9 cellular contexts compared by ENCODE assay signal in the genomic region with DNA sequence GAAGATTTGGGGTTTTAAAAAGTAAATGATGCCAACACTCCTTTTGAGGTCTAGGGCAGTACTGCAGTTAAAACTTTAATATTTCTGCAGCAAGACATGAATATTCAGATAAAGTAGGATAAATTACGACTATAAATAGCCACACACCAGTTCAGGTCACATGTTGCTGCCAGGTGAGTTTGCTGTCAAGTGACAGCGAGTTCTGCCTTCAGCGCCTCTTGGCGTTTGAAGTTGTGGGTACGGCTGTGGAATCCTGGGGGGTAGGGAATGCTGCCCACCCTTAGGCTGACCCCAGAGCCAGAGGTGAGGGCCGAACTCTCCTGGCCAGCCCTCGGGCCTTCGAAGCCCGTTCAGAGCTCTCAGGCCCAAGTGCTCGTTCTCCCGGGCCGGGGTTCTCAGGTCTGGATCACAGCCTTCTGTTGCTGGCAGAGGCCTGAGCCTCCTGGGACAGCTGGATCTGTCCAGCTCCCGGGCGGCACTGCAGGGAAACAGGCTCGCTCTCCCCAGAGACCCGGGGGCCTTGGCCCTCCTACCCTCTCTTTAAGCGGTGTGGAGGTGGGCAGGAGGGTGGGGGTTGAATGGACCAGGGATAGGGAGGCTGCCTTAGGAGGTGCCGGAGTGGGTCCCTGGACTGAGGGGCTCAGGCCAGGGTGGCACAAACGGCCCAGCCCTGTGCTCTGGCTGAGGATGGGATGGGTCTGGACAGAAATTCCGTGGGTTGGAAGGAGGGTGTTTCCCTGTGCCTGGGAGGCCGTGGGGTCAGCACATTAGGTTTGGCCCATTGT. TPM values are rescaled to one million over a fixed set of nuclear protein-coding genes. Genes with fewer than 3 reads are reported as not detected.
DNase-seq lines count a peak whose midpoint lies in the region; ATAC-seq and TF ChIP-seq lines count a peak whose summit lies in the region.
"Had no signal": no experiment of that assay in that cellular context is flagged by ENCODE, and none has a peak within 500 bp of the region (broad histone marks: within the 10 kb centered on the region; RNA-seq: fewer than 3 reads in every experiment).

No MANE protein-coding gene starts in this region.

- peaks cover 82% of the 10 kb centered on the region for H3K79me2 ChIP-seq in hepatocyte

- H3K9me3 ChIP-seq in hepatocyte (ENCODE audit: low read depth) (no peaks in the 10 kb centered on the region), skeletal muscle satellite cell (replicated peaks; ENCODE audit: low read length) (no peaks in the 10 kb centered on the region)

- H3K27me3 ChIP-seq in H7 (ENCODE audit: control insufficient read depth, insufficient read depth, low read length) (no peaks in the 10 kb centered on the region; the same call in 1 of the 2 replicates), brain microvascular endothelial cell (replicated peaks) (no peaks in the 10 kb centered on the region), hepatocyte (no peaks in the 10 kb centered on the region), skeletal muscle satellite cell (ENCODE audit: control insufficient read depth, insufficient read depth, low read length) (no peaks in the 10 kb centered on the region)

- peak overlapping the region; percentile 96 for H3K4me2 ChIP-seq in hepatocyte
- peak overlapping the region; percentile 94 for H3K4me2 ChIP-seq in skeletal muscle satellite cell (ENCODE audit: low read length)

- H3K4me3 ChIP-seq in H7 (ENCODE audit: insufficient read depth, low read depth, low read length) (no peak overlapping the region), brain microvascular endothelial cell (ENCODE audit: low read depth, low read length) (no peak overlapping the region), hepatocyte (no peak overlapping the region), skeletal muscle satellite cell (ENCODE audit: low read length) (peak overlapping the region; percentile 87)

- H3K4me1 ChIP-seq in hepatocyte (ENCODE audit: insufficient read depth), result peaks cover 37% of the 10 kb centered on the region
- H3K4me1 ChIP-seq in skeletal muscle satellite cell (ENCODE audit: control insufficient read depth, insufficient read depth, low read length), result peaks cover 51% of the 10 kb centered on the region

- 84% methylated on average over 21 of the region's 21 CpGs for WGBS in hepatocyte (ENCODE audit: low lambda C conversion rate, missing lambda C conversion rate)

- TF ChIP-seq CTCF in brain microvascular endothelial cell (IDR thresholded peaks at IDR 0.05; ENCODE audit: low read depth, low read length, missing control alignments), result no peak
- no peak for TF ChIP-seq CTCF in hepatocyte (IDR thresholded peaks at IDR 0.05; ENCODE audit: poor library complexity)

- H3K27ac ChIP-seq in brain microvascular endothelial cell, result peak overlapping the region; percentile 40
- H3K27ac ChIP-seq in hepatocyte, result peak overlapping the region; percentile 95

- DNase-seq in H7 (peak; percentile 64), brain microvascular endothelial cell (no peak), hepatocyte (ENCODE audit: low spot score) (peak; percentile 8), RKO (ENCODE audit: low spot score) (no peak), AG08396 (ENCODE audit: low spot score) (no peak)
- DNase-seq: activated T-cell treated with anti-CD3 and anti-CD28 coated beads, Interleukin-2, amount 50 U/mL, for 1 hour had no signal

- peak overlapping the region; percentile 94 for H3K9ac ChIP-seq in skeletal muscle satellite cell (ENCODE audit: low read depth, low read length)

- no peaks in the 10 kb centered on the region; the same call in 1 of the 2 replicates for H3K36me3 ChIP-seq in H7 (replicated peaks; ENCODE audit: control insufficient read depth, insufficient read depth, low read length)
- H3K36me3 ChIP-seq in brain microvascular endothelial cell (replicated peaks), result peaks cover 46% of the 10 kb centered on the region
- H3K36me3 ChIP-seq in hepatocyte (replicated peaks; ENCODE audit: insufficient read depth, low read depth), result no peaks in the 10 kb centered on the region
- peaks cover 78% of the 10 kb centered on the region for H3K36me3 ChIP-seq in skeletal muscle satellite cell (ENCODE audit: insufficient read depth, low read length)

- H2AFZ ChIP-seq in hepatocyte, result no peak overlapping the region

- in situ Hi-C loops in brain microvascular endothelial cell (cut with HindIII; ENCODE audit: low pct_ligation_motif_present, low sequenced_read_pairs), result loop anchor here (25.0 kb wide), 1 partner anchor 575 kb away; a partner anchor contains a TSS

- peaks cover 86% of the 10 kb centered on the region for H4K20me1 ChIP-seq in hepatocyte (ENCODE audit: insufficient read depth, poor library complexity, severe bottlenecking)

- no peaks in the 10 kb centered on the region for H3K9me2 ChIP-seq in hepatocyte (replicated peaks; ENCODE audit: insufficient read depth)

- ATAC-seq in activated CD4-positive, CD25-positive, alpha-beta regulatory T cell treated with anti-CD3 and anti-CD28 coated beads, Interleukin-2, amount 50 U/mL, for 24 hours, result no peak
- no peak for ATAC-seq in GM19467 (IDR thresholded peaks at IDR 0.05; ENCODE audit: unreplicated experiment)

RNA-seq across cellular contexts. Expression of a gene that starts 5.4 kb away (rescaled TPM):
- total RNA-seq in H7 (2014; rRNA removed; shearing (Covaris generic)), result 32.8 and 41.7 TPM in 2 replicates
- 71.5 and 84.0 TPM in 2 replicates for total RNA-seq in hepatocyte
- polyA plus RNA-seq in hepatocyte, result 101 and 104 TPM in 2 replicates
- total RNA-seq in skeletal muscle satellite cell (2012; rRNA removed), result 93.0 and 95.3 TPM in 2 replicates

RNA-seq across cellular contexts. Expression of a gene that starts 34.9 kb away (rescaled TPM):
- 12.7 and 13.7 TPM in 2 replicates for total RNA-seq in H7 (2014; rRNA removed; shearing (Covaris generic))
- total RNA-seq in hepatocyte, result 6.0 and 10.7 TPM in 2 replicates
- 9.8 and 11.3 TPM in 2 replicates for polyA plus RNA-seq in hepatocyte
- total RNA-seq in skeletal muscle satellite cell (2012; rRNA removed), result 12.4 and 13.3 TPM in 2 replicates

Comparison
In these comparisons a context has a peak if more than half of its experiments do, and no peak if none do; other contexts are left out.
1. DNase-seq: peak in H7 (single experiment) and hepatocyte (single experiment); none in brain microvascular endothelial cell (single experiment), RKO (single experiment) and AG08396 (single experiment).